Comparison of ENCODE assay signal across 8 cellular contexts in genomic region chr18:25946540-25946939, GRCh38.
"Had no signal": no experiment of that assay in that cellular context is flagged by ENCODE, and none has a peak within 500 bp of the region (broad histone marks: within the 10 kb centered on the region; RNA-seq: fewer than 3 reads in every experiment).

No MANE protein-coding gene starts in this region.

- H3K4me3 Mint-ChIP-seq: IgD-negative memory B cell had no signal

- FAIRE-seq: HepG2, HTR-8/SVneo had no signal

- DNase-seq: IMR-90, KBM-7, KG1 had no signal

- H3K27ac Mint-ChIP-seq: IgD-negative memory B cell had no signal

- H3K9ac ChIP-seq: KMS-11 had no signal

- ATAC-seq: HepG2 had no signal

- H3K27ac ChIP-seq: HL-60, KMS-11 had no signal

- H3K4me2 ChIP-seq: KMS-11 had no signal

- H3K4me1 Mint-ChIP-seq: IgD-negative memory B cell had no signal
